In the genomic region with DNA sequence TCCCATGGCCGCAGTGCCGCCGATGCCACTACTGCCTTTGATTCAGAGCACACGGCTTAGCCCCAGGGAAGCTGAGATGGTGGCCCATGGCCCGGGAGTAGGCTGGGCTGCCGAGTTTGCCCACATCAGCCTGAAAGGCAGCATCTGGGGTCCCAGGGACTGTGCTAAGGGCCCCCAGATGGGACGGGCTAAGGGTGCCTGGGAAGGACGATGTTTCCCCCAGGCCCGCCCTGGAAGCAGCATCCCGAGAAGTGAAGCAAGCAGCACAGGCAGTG, we compare ENCODE assay signal across 25 cellular contexts. TPM values are rescaled to one million over a fixed set of nuclear protein-coding genes. Genes with fewer than 3 reads are reported as not detected.
DNase-seq lines count a peak whose midpoint lies in the region; ATAC-seq, FAIRE-seq and TF ChIP-seq lines count a peak whose summit lies in the region.
"Had no signal": no experiment of that assay in that cellular context is flagged by ENCODE, and none has a peak within 500 bp of the region (broad histone marks: within the 10 kb centered on the region; RNA-seq: fewer than 3 reads in every experiment).

No MANE protein-coding gene starts in this region.

- no peak overlapping the region for H3K4ac ChIP-seq in neuronal stem cell (ENCODE audit: low read length)

- H3K36me3 ChIP-seq in NT2/D1 (ENCODE audit: insufficient read depth, insufficient read length, low read length) (peaks cover 92% of the 10 kb centered on the region), neuronal stem cell (replicated peaks in 1 of 2; ENCODE audit: control insufficient read depth in 2 of 2, insufficient read depth in 2 of 2, low read length in 2 of 2) (peaks cover 49 to 91% of the 10 kb centered on the region in 2 donors), stomach (peaks cover 53 to 95% (median 92%) of the 10 kb centered on the region in 4 donors)

- intact Hi-C loops in stomach (cut with DNase I; ENCODE audit: low total_unique reads), result no loop called here

- H3K79me1 ChIP-seq in neuronal stem cell (ENCODE audit: low read depth, low read length), result no peaks in the 10 kb centered on the region

- H3K4me3 ChIP-seq in NT2/D1 (ENCODE audit: insufficient read length, low read depth), result no peak overlapping the region
- no peak overlapping the region for H3K4me3 ChIP-seq in neuronal stem cell (ENCODE audit: low read length in 2 of 2)
- H3K4me3 ChIP-seq in stomach, result no peak overlapping the region
- H3K4me3 ChIP-seq: A549, HAP-1 had no signal

- H3K18ac ChIP-seq in neuronal stem cell (ENCODE audit: low read length), result no peak overlapping the region

- H3K27me3 ChIP-seq in NT2/D1 (ENCODE audit: insufficient read depth, insufficient read length), result no peaks in the 10 kb centered on the region
- H3K27me3 ChIP-seq in neuronal stem cell (ENCODE audit: control insufficient read depth in 3 of 3, insufficient read depth in 3 of 3, low read depth in 1 of 3, low read length in 3 of 3), result no peaks in the 10 kb centered on the region
- no peaks in the 10 kb centered on the region for H3K27me3 ChIP-seq in stomach
- H3K27me3 ChIP-seq: BE2C had no signal

- TF ChIP-seq POLR2A in GM12892 (IDR thresholded peaks at IDR 0.05; ENCODE audit: low read depth, low read length), result no peak
- no peak for TF ChIP-seq POLR2A in stomach (IDR thresholded peaks at IDR 0.05)

- no peak overlapping the region for H4K91ac ChIP-seq in neuronal stem cell (ENCODE audit: low read depth, low read length, poor library complexity)

- peak; percentile 20 for DNase-seq in GM12892 (ENCODE audit: insufficient read length)
- no peak for DNase-seq in NT2/D1 (ENCODE audit: low read depth, low spot score)
- DNase-seq in neuronal stem cell (ENCODE audit: low spot score), result no peak
- no peak for DNase-seq in stomach
- DNase-seq: 8988T; ACHN; AML-193; BE2C; C1 segment of cervical spinal cord; Calu3; CD4-positive, alpha-beta memory T cell; COR-L47; DMS53; DMS79 treated with DMSO at 0.1 percent for 48 hours; GF-D8; GOT3; HFFc6 had no signal

- peak overlapping the region; percentile 53 for H2BK5ac ChIP-seq in neuronal stem cell (ENCODE audit: low read length)

- H3K14ac ChIP-seq in neuronal stem cell (ENCODE audit: low read length), result peak overlapping the region; percentile 31

- TF ChIP-seq EP300 in stomach (IDR thresholded peaks at IDR 0.05), result no peak

- H2AK5ac ChIP-seq in neuronal stem cell (ENCODE audit: low read depth, low read length), result no peak overlapping the region

- H3K9me3 ChIP-seq in NT2/D1 (ENCODE audit: insufficient read depth, low read length), result no peaks in the 10 kb centered on the region
- peaks cover 0 to 2% of the 10 kb centered on the region in 2 donors for H3K9me3 ChIP-seq in neuronal stem cell (replicated peaks in 1 of 2; ENCODE audit: control insufficient read depth in 2 of 2, insufficient read depth in 1 of 2, low read depth in 1 of 2, low read length in 2 of 2)
- no peaks in the 10 kb centered on the region for H3K9me3 ChIP-seq in stomach
- H3K9me3 ChIP-seq: A549, BE2C, HAP-1 had no signal

- no peak overlapping the region for H2BK120ac ChIP-seq in neuronal stem cell (ENCODE audit: low read depth, low read length)

- H3K4me1 ChIP-seq in NT2/D1 (ENCODE audit: insufficient read depth, insufficient read length) (peaks cover 7% of the 10 kb centered on the region), neuronal stem cell (ENCODE audit: control insufficient read depth in 2 of 2, insufficient read depth in 1 of 2, low read depth in 1 of 2, low read length in 2 of 2) (no peaks in the 10 kb centered on the region), stomach (peaks cover 0 to 4% (median 2%) of the 10 kb centered on the region in 4 donors)
- H3K4me1 ChIP-seq: A549, BE2C, HAP-1 had no signal

- H2BK12ac ChIP-seq in neuronal stem cell (ENCODE audit: low read length), result peak overlapping the region; percentile 73

- no peak overlapping the region for H2BK15ac ChIP-seq in neuronal stem cell (ENCODE audit: low read length)

- H3K9ac ChIP-seq in NT2/D1 (ENCODE audit: insufficient read length, low read depth) (peak overlapping the region; percentile 24), neuronal stem cell (ENCODE audit: low read depth, low read length, poor library complexity) (no peak overlapping the region)

- ATAC-seq in HG02973 (IDR thresholded peaks at IDR 0.05; ENCODE audit: unreplicated experiment), result no peak
- no peak for ATAC-seq in GM18861 (IDR thresholded peaks at IDR 0.05; ENCODE audit: unreplicated experiment)
- ATAC-seq: A549 had no signal

- no CpG with 5 or more reads among the region's 10 CpGs for WGBS in neuronal stem cell (ENCODE audit: extremely low coverage in 2 of 2, insufficient read length in 2 of 2, insufficient replicate concordance in 1 of 2), 2 donors
- WGBS in stomach, 5 donors, result 90 to 99% (median 95%) methylated on average over 2 to 10 of the region's 10 CpGs

- no peak overlapping the region for H3K23ac ChIP-seq in neuronal stem cell (ENCODE audit: low read depth, low read length, poor library complexity)

- FAIRE-seq in GM12892 (lab: Jason Lieb, UNC), result no peak
- FAIRE-seq: A549, GM12891, GM19239, H54 had no signal

- TF ChIP-seq CTCF in stomach (IDR thresholded peaks at IDR 0.05), result no peak

- H4K8ac ChIP-seq in neuronal stem cell (ENCODE audit: low read depth, low read length), result peak overlapping the region; percentile 17

- H3K4me2 ChIP-seq in neuronal stem cell (ENCODE audit: insufficient read depth, low read length, poor library complexity, severe bottlenecking), result no peak overlapping the region
- H3K4me2 ChIP-seq: A549 had no signal

- H2AFZ ChIP-seq in neuronal stem cell (ENCODE audit: low read length), result no peak overlapping the region

- H3K27ac ChIP-seq in neuronal stem cell (replicated peaks; ENCODE audit: low read length) (no peak overlapping the region), stomach (no peak overlapping the region)
- H3K27ac ChIP-seq: A549 had no signal

RNA-seq across cellular contexts. Expression of a gene that starts 22.5 kb away (rescaled TPM):
- polyA plus RNA-seq in GM12892 (2012; ENCODE audit: missing spikeins), result 52.3 TPM
- polyA plus RNA-seq in neuronal stem cell (2013, experiment 1 of 2), result 165 TPM
- polyA plus RNA-seq in neuronal stem cell (2013, experiment 2 of 2), result 164 TPM
- 100 to 1,000 TPM in 1 of 5 donors, 10 to 100 TPM in 4; 53.4 to 447 (median 84.3) TPM for total RNA-seq in stomach
- 100 to 1,000 TPM; 137 to 162 (median 147) TPM for polyA plus RNA-seq in stomach

RNA-seq across cellular contexts. Expression of a gene that starts 34.7 kb away (rescaled TPM):
- 3.1 TPM for polyA plus RNA-seq in GM12892 (2012; ENCODE audit: missing spikeins)
- polyA plus RNA-seq in neuronal stem cell (2013, experiment 1 of 2), result 9.3 TPM
- 10.2 TPM for polyA plus RNA-seq in neuronal stem cell (2013, experiment 2 of 2)
- total RNA-seq in stomach, result 100 to 1,000 TPM in 2 of 5 donors, 10 to 100 TPM in 3; 11.2 to 274 (median 66.8) TPM
- polyA plus RNA-seq in stomach, result 10 to 100 TPM in 2 of 3 donors, 1 to 10 TPM in 1; 8.0 to 14.4 (median 12.0) TPM

RNA-seq across cellular contexts. Expression of a gene that starts 52.0 kb away (rescaled TPM):
- polyA plus RNA-seq in GM12892 (2012; ENCODE audit: missing spikeins), result not detected
- 0.11 TPM for polyA plus RNA-seq in neuronal stem cell (2013, experiment 1 of 2)
- 0.07 TPM for polyA plus RNA-seq in neuronal stem cell (2013, experiment 2 of 2)
- 1 to 10 TPM in 2 of 5 donors, not detected in 3; 1.1 to 7.0 TPM for total RNA-seq in stomach
- under 1 TPM; 0.03 to 0.61 (median 0.12) TPM for polyA plus RNA-seq in stomach
- total RNA-seq: CD4-positive, alpha-beta memory T cell; G401; HFFc6 had no signal
- polyA plus RNA-seq: CD4-positive, alpha-beta memory T cell had no signal
